8 cellular contexts compared by ENCODE assay signal in genomic region chr2:1071650-1072049, GRCh38.
"Had no signal": no experiment of that assay in that cellular context is flagged by ENCODE, and none has a peak within 500 bp of the region (broad histone marks: within the 10 kb centered on the region; RNA-seq: fewer than 3 reads in every experiment).

No MANE protein-coding gene starts in this region.

- DNase-seq: GDM1, GF-D8 had no signal

- FAIRE-seq: G401.6, GM12878, GM12891, GM12892, GM18507, GM19239 had no signal

- ATAC-seq: GM12878 had no signal

- H3K4me3 ChIP-seq: GM12878 had no signal
